8 cellular contexts compared by ENCODE assay signal in the genomic region with DNA sequence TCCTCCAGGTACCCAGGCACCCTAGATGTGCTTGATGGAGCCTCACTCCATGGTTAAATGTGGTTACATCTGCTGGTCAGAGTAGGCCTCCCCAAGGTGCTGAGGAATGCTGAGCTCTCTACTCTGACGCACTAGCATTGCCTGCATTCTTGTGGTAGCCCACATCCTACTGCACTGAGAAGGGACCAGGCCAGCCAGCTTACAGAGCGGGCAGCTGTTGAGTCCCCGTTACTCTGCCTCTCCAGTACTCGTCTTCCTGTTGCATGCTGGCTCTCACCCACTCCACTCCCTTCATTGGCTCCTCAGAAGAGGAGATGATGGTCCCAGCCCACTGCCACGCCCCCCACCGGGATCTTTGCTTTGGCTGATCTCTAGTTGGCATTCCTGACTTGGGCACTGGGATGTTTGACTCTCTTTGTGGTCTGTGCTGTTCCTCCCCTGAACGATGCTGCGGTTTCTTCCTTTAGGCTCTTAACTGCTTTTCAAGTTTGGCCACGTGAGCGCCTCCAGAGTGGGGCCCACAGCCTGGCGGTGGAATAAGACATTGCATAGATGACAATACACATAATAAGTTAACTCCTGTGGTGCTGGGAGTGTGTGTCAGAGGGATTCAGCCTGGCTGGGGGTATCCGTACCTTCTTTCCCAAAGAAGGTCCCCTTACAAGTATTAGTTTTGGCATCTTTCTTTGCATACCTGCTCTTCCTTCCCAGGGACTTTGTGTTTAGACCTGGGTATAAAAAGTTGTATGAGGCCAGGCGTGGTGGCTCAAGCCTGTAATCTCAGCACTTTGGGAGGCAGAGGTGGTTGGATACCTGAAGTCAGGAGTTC.
DNase-seq lines count a peak whose midpoint lies in the region; ATAC-seq and TF ChIP-seq lines count a peak whose summit lies in the region.

No MANE protein-coding gene starts in this region.

- H3K4me3 ChIP-seq in GM12865 (ENCODE audit: low read depth, low read length) = peak overlapping the region; percentile 21
- H3K4me3 ChIP-seq in SK-N-MC = no peak overlapping the region

- H3K27ac ChIP-seq in SK-N-MC = 0 out of 2 replicates have a peak overlapping the region, but pooled peaks have one; percentile 16

- no peak overlapping the region for H3K9ac ChIP-seq in SK-N-MC (ENCODE audit: insufficient read length)

- TF ChIP-seq CTCF in GM12865 (IDR thresholded peaks at IDR 0.05; ENCODE audit: insufficient read depth, low read depth, low read length, missing control alignments) = peak; percentile 38

- no peaks in the 10 kb centered on the region for H3K36me3 ChIP-seq in SK-N-MC (ENCODE audit: insufficient read depth, low read length)

- DNase-seq in GM12865 (ENCODE audit: low read depth) (peak; percentile 94), SK-N-MC (ENCODE audit: low read depth, low spot score) (peak; percentile 67), kidney tubule cell (ENCODE audit: low spot score) (peak; percentile 100), pons (ENCODE audit: low spot score) (no peak), OCI-M2 (lab: John Stamatoyannopoulos, UW; ENCODE audit: unreplicated experiment) (no peak)
- peak; percentile 62 for DNase-seq in activated naive CD4-positive, alpha-beta T cell treated with anti-CD3 and anti-CD28 coated beads, Interleukin-2, amount 50 U/mL, for 16 hours
- DNase-seq in stimulated activated CD8-positive, alpha-beta memory T cell treated with anti-CD3 and anti-CD28 coated beads, Interleukin-4, amount 100 ng/mL, for 48 hours = peak; percentile 81

- peak; percentile 92 for ATAC-seq in HG03064 (IDR thresholded peaks at IDR 0.05; ENCODE audit: low read depth, unreplicated experiment)

- H3K9me3 ChIP-seq in SK-N-MC (ENCODE audit: low read depth, low read length) = no peaks in the 10 kb centered on the region

Comparison
In these comparisons a context has a peak if more than half of its experiments do, and no peak if none do; other contexts are left out.
1. DNase-seq: peak in GM12865 (single experiment), SK-N-MC (single experiment), activated naive CD4-positive, alpha-beta T cell treated with anti-CD3 and anti-CD28 coated beads, Interleukin-2, amount 50 U/mL, for 16 hours (single experiment), kidney tubule cell (single experiment) and stimulated activated CD8-positive, alpha-beta memory T cell treated with anti-CD3 and anti-CD28 coated beads, Interleukin-4, amount 100 ng/mL, for 48 hours (single experiment); none in pons (single experiment) and OCI-M2 (single experiment).